In genomic region chr10:127016331-127016730, GRCh38 we compare ENCODE assay signal across 24 cellular contexts.
"Had no signal": no experiment of that assay in that cellular context is flagged by ENCODE, and none has a peak within 500 bp of the region (broad histone marks: within the 10 kb centered on the region; RNA-seq: fewer than 3 reads in every experiment).

No MANE protein-coding gene starts in this region.

- H3K36me3 ChIP-seq: WERI-Rb-1 had no signal

- FAIRE-seq: colon, frontal cortex had no signal

- DNase-seq: activated B cell treated with CpG ODN at 0.5 μM for 24 hours; activated CD4-positive, alpha-beta T cell treated with anti-CD3 and anti-CD28 coated beads for 48 hours; activated CD4-positive, alpha-beta T cell treated with anti-CD3 and anti-CD28 coated beads, Interleukin-2, amount 50 U/mL, for 1 hour; activated CD4-positive, alpha-beta T cell treated with anti-CD3 and anti-CD28 coated beads, Interleukin-2, amount 50 U/mL, for 48 hours; activated CD8-positive, alpha-beta memory T cell treated with anti-CD3 and anti-CD28 coated beads for 24 hours; activated CD8-positive, alpha-beta T cell treated with anti-CD3 and anti-CD28 coated beads for 36 hours; activated effector memory CD4-positive, alpha-beta T cell treated with Interleukin-2 at 50 U/mL for 16 hours; activated gamma-delta T cell treated with Interleukin-2 at 50 U/mL for 16 hours; activated naive CD4-positive, alpha-beta T cell treated with anti-CD3 and anti-CD28 coated beads, Interleukin-2, amount 50 U/mL, for 16 hours; activated naive CD4-positive, alpha-beta T cell treated with Interleukin-2 at 50 U/mL for 16 hours; activated T-cell treated with anti-CD3 and anti-CD28 coated beads, Interleukin-2, amount 50 U/mL, for 4 hours; amniotic stem cell; anterior cingulate cortex; brain microvascular endothelial cell; caudate nucleus; effector memory CD4-positive, alpha-beta T cell; endodermal cell; foreskin fibroblast; T-helper 1 cell; T-helper 17 cell; T1000; WERI-Rb-1 had no signal

- H3K27me3 ChIP-seq: brain microvascular endothelial cell had no signal

- H3K27ac ChIP-seq: brain microvascular endothelial cell, WERI-Rb-1 had no signal
